In the genomic region with DNA sequence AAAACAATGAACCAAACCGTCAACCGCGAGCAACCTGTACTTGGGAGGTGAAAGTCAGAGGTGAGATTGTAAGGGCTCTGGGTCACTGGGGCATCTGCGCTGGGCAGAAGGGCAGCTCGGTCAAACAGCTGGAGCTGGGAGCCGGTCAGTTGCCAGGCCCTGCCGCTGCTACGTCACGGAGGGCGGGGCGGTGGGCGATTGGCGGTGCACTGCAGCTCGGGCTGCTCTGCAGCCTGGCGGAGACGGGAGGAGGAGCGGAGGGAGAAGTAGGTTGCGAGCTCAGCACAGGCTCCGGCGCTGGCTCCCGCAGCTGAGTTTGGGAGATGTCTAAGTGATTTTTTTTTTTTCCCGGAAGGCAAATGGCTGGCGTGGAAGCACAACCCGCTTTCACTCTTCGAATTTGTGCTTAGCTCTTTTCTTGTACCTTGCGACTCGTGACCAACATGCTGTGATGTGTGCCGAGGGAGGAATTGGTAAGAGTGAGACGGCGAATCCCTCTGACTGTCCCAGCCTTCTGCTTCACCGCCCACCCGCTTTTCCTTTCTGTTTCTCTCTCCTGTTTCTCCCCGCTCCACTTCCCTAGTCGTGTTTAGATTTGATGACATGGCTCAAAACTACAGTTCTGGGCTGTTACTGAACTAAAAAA, we compare ENCODE assay signal across 8 cellular contexts. TPM values are rescaled to one million over a fixed set of nuclear protein-coding genes. Genes with fewer than 3 reads are reported as not detected.
DNase-seq lines count a peak whose midpoint lies in the region; ATAC-seq and TF ChIP-seq lines count a peak whose summit lies in the region.

A gene (plus strand): TSS at position 229 of the 646 bp plus-strand sequence. CDS start 27,266 bp downstream, outside the sequence.

- peak within 1 kb of the TSS; percentile 94 for H3K27ac ChIP-seq in GM23248
- peak within 1 kb of the TSS; percentile 87 for H3K27ac ChIP-seq in Karpas-422 (ENCODE audit: low read length)
- peak within 1 kb of the TSS; percentile 90 for H3K27ac ChIP-seq in RWPE1

- H3K36me3 ChIP-seq in GM23248 (ENCODE audit: low read depth) (no peaks in the 10 kb centered on the region), Karpas-422 (ENCODE audit: insufficient read depth, low read length) (no peaks in the 10 kb centered on the region)

- no peaks in the 10 kb centered on the region for H3K27me3 ChIP-seq in GM23248 (replicated peaks; ENCODE audit: insufficient read depth)
- no peaks in the 10 kb centered on the region for H3K27me3 ChIP-seq in Karpas-422 (ENCODE audit: low read length)

- TF ChIP-seq CTCF in RWPE1 (conservative IDR thresholded peaks at IDR 0.05; ENCODE audit: low read depth) (no peak), fibroblast of the aortic adventitia (IDR thresholded peaks at IDR 0.05; ENCODE audit: insufficient read depth, low read length) (peak; percentile 46), nephron (IDR thresholded peaks at IDR 0.05; ENCODE audit: unreplicated experiment in 3 of 3) (no peak)

- H3K9me3 ChIP-seq in GM23248 (ENCODE audit: low read depth) (no peaks in the 10 kb centered on the region), Karpas-422 (ENCODE audit: low read length) (no peaks in the 10 kb centered on the region)

- H3F3A ChIP-seq in GM23248 (ENCODE audit: insufficient read depth): peaks cover 13% of the 10 kb centered on the region

- peaks cover 46% of the 10 kb centered on the region for H3K79me2 ChIP-seq in GM23248 (ENCODE audit: insufficient read depth)
- H3K79me2 ChIP-seq in Karpas-422 (ENCODE audit: low read length): peaks cover 34% of the 10 kb centered on the region

- peaks cover 13% of the 10 kb centered on the region for H3K4me1 Mint-ChIP-seq in nephron

- no peaks in the 10 kb centered on the region for H3K9me3 Mint-ChIP-seq in nephron

- peak within 1 kb of the TSS; percentile 98 to 99 (median 99) for H3K27ac Mint-ChIP-seq in nephron

- in situ Hi-C loops in GM23248 (cut with MboI): no loop called here

- 1% methylated on average over 34 of the region's 34 CpGs for WGBS in GM23248 (ENCODE audit: low coverage in 1 of 2, low lambda C conversion rate in 2 of 2, missing lambda C conversion rate in 2 of 2), 2 experiments

- H4K20me1 ChIP-seq in GM23248 (ENCODE audit: insufficient read depth) (no peaks in the 10 kb centered on the region), Karpas-422 (ENCODE audit: insufficient read depth, low read depth, low read length) (no peaks in the 10 kb centered on the region)

- H3K4me2 ChIP-seq in GM23248 (ENCODE audit: unreplicated experiment) (peak within 1 kb of the TSS; percentile 92), Karpas-422 (ENCODE audit: low read depth, low read length, poor library complexity, severe bottlenecking) (peak within 1 kb of the TSS; percentile 98)

- H3K4me3 ChIP-seq in GM23248: peak within 1 kb of the TSS; percentile 90
- peak within 1 kb of the TSS; percentile 86 for H3K4me3 ChIP-seq in Karpas-422 (ENCODE audit: low read length)
- H3K4me3 ChIP-seq in fibroblast of the aortic adventitia (ENCODE audit: low read depth, low read length): peak within 1 kb of the TSS; percentile 84

- H3K4me1 ChIP-seq in GM23248 (ENCODE audit: insufficient read depth) (peaks cover 47% of the 10 kb centered on the region), Karpas-422 (ENCODE audit: low read length) (peaks cover 75% of the 10 kb centered on the region)

- peak within 1 kb of the TSS; percentile 90 to 97 (median 94) for H3K4me3 Mint-ChIP-seq in nephron

- POLR2A ChIA-PET in RWPE1 (lab: Yijun Ruan, JAX; ENCODE audit: low non-redundant PET): interaction anchor here (0.5 to 1.5 kb wide), 4 partner anchors 20 to 184 kb away, joined by 3 to 4 read pairs (median 4); a partner anchor contains a TSS

- CTCF ChIA-PET in RWPE1 (lab: Yijun Ruan, JAX): interaction anchor here (0.5 to 0.6 kb wide), 3 partner anchors 26 to 1279 kb away, joined by 4 read pairs; no protein-coding TSS in a partner anchor

- ATAC-seq in stimulated activated naive CD8-positive, alpha-beta T cell treated with anti-CD3 and anti-CD28 coated beads, Interleukin-15, Interleukin-2, amounts not matched to agents 100 U/mL and 50 U/mL, for 24 hours: peak; percentile 99

- no peaks in the 10 kb centered on the region; the same call in 1 of the 2 replicates for H3K9me2 ChIP-seq in GM23248 (ENCODE audit: insufficient read depth)
- no peaks in the 10 kb centered on the region for H3K9me2 ChIP-seq in Karpas-422 (replicated peaks; ENCODE audit: insufficient read depth, low read length)

- no peaks in the 10 kb centered on the region for H3K27me3 Mint-ChIP-seq in nephron (ENCODE audit: low read depth)

- H3K36me3 Mint-ChIP-seq in nephron (ENCODE audit: low read depth): no peaks in the 10 kb centered on the region

- H3K9ac ChIP-seq in GM23248 (peak within 1 kb of the TSS; percentile 91), Karpas-422 (ENCODE audit: low read length) (peak within 1 kb of the TSS; percentile 84)

- H2AFZ ChIP-seq in GM23248: peak within 1 kb of the TSS; percentile 85
- H2AFZ ChIP-seq in Karpas-422 (ENCODE audit: low read length): peak within 1 kb of the TSS; percentile 89

- DNase-seq in EL (peak; percentile 94), GM23248 (peak; percentile 96), Karpas-422 (peak; percentile 95), RWPE1 (ENCODE audit: low spot score) (peak; percentile 83), activated gamma-delta T cell (lab: John Stamatoyannopoulos, UW) (peak; percentile 62), fibroblast of the aortic adventitia (ENCODE audit: low read depth) (peak; percentile 91)
- DNase-seq in stimulated activated naive CD8-positive, alpha-beta T cell treated with anti-CD3 and anti-CD28 coated beads, Interleukin-15, Interleukin-2, amounts not matched to agents 100 U/mL and 50 U/mL, for 24 hours: peak; percentile 90

RNA-seq across cellular contexts. Expression of the gene that starts here (rescaled TPM):
- total RNA-seq in GM23248 (2014; rRNA removed; shearing (Covaris generic)): 41.9 and 45.4 TPM in 2 replicates
- 30.7 and 34.9 TPM in 2 replicates for polyA plus RNA-seq in GM23248 (2016; fragmentation: Nextera tagmentation; extraction: Ambion mirVana)
- 18.9 and 27.4 TPM in 2 replicates for total RNA-seq in Karpas-422 (2014; rRNA removed; shearing (Covaris generic); ENCODE audit: low replicate concordance)
- total RNA-seq in fibroblast of the aortic adventitia (ENCODE audit: low replicate concordance): 43.7 and 50.0 TPM in 2 replicates

Comparison
In these comparisons a context has a peak if more than half of its experiments do, and no peak if none do; other contexts are left out.
1. Peak in every context shown above with its lines: DNase-seq, ATAC-seq, H3K4me3 ChIP-seq and H3K27ac ChIP-seq.